In genomic region chr2:182117203-182117602, GRCh38 we compare ENCODE assay signal across 14 cellular contexts.
DNase-seq lines count a peak whose midpoint lies in the region; ATAC-seq and TF ChIP-seq lines count a peak whose summit lies in the region.
"Had no signal": no experiment of that assay in that cellular context is flagged by ENCODE, and none has a peak within 500 bp of the region (broad histone marks: within the 10 kb centered on the region; RNA-seq: fewer than 3 reads in every experiment).

No MANE protein-coding gene starts in this region.

- H3K4me3 ChIP-seq in choroid plexus epithelial cell (ENCODE audit: low read depth, low read length) (no peak overlapping the region), kidney epithelial cell (ENCODE audit: low read depth, low read length) (no peak overlapping the region)
- H3K4me3 ChIP-seq: A549 had no signal

- no peak for TF ChIP-seq CTCF in choroid plexus epithelial cell (conservative IDR thresholded peaks at IDR 0.05; ENCODE audit: low read depth, low read length)
- no peak for TF ChIP-seq CTCF in kidney epithelial cell (IDR thresholded peaks at IDR 0.05; ENCODE audit: insufficient read depth, low read length, poor library complexity, severe bottlenecking)

- H3K36me3 ChIP-seq in kidney epithelial cell (ENCODE audit: control insufficient read depth, insufficient read depth, low read length) = no peaks in the 10 kb centered on the region

- DNase-seq in HK-2 (ENCODE audit: unreplicated experiment) (peak; percentile 16), choroid plexus epithelial cell (ENCODE audit: low read depth) (peak; percentile 12), kidney epithelial cell (ENCODE audit: low read depth) (peak; percentile 4), NOMO-1 (lab: John Stamatoyannopoulos, UW; ENCODE audit: unreplicated experiment in 2 of 2) (no peak), NCI-H82 treated with DMSO at 0.1 percent for 48 hours (lab: John Stamatoyannopoulos, UW; ENCODE audit: unreplicated experiment) (no peak)
- DNase-seq in central memory CD4-positive, alpha-beta T cell = no peak
- DNase-seq: CD8-positive, alpha-beta T cell; COR-L47; DMS153; DMS79 treated with DMSO at 0.1 percent for 48 hours; GF-D8; HCEC 1CT had no signal

- ATAC-seq in HG03139 (IDR thresholded peaks at IDR 0.05; ENCODE audit: unreplicated experiment) = no peak
- ATAC-seq: A549; CD8-positive, alpha-beta T cell had no signal

- H3K27me3 ChIP-seq in kidney epithelial cell (ENCODE audit: control insufficient read depth, insufficient read depth, low read length) = no peaks in the 10 kb centered on the region

Comparison
In these comparisons a context has a peak if more than half of its experiments do, and no peak if none do; other contexts are left out.
1. DNase-seq: peak in HK-2 (single experiment), choroid plexus epithelial cell (single experiment) and kidney epithelial cell (single experiment); none in NOMO-1 (0 of 2), NCI-H82 treated with DMSO at 0.1 percent for 48 hours (single experiment) and central memory CD4-positive, alpha-beta T cell (single experiment).